ENCODE assay signal across 1 cellular context in the genomic region with DNA sequence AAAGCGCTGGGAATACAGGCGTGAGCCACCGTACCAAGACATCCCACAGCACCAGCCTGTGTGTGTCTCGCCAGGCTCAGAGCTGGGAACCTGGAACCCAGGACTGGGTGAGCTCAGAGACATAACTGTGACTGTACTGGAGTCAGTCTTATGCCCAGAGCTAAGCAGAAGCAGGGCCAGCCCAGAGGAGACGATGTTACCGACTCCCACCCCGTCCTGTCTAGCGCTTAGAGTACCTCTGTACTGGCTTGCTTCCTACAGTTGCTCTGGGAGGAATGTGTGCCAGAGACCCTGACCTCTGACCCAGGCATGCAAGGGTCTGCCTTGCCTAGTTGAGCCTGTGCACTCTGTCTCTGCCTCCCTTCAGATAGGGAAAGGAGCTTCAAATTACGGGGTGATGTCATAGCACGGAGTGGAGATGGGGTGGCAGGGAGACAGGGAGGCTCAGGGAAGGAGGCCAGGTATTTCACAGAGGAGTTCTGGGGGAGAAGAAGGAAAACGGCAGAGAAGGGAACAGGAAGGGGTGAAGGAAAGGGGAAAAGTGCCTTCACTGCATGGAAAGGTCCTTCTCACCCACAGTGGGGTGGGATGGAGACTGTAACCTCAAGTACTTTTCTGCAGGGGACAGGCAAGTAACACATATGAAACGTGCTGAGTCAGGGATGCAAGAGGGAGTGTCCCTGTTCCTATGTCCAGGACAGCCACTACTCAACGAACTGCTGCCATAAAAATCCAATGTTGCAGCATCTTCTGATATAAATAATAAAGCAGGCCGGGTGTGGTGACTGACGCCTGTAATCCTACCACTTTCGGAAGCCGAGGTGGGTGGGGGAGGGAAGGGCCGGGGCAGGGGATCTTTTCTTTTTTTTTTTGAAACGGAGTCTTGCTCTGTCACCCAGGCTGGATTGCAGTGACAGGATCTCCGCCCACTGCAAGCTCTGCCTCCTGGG.
TF ChIP-seq lines count a peak whose summit lies in the region.

No MANE protein-coding gene starts in this region.

TF ChIP-seq in HepG2, 621 proteins besides CTCF, POLR2A, EP300 and RAD21 (continued from another document and continues in another):
- TF ChIP-seq HNF4A (CRISPR knock-in tag; IDR thresholded peaks at IDR 0.05): peak; percentile 82
- 0 out of 2 replicates have a peak, but pooled peaks have one; percentile 17 for TF ChIP-seq CREB1 (IDR thresholded peaks at IDR 0.05)
- no peak for TF ChIP-seq CREB1 (CRISPR knock-in tag; IDR thresholded peaks at IDR 0.05)
- TF ChIP-seq FOXC1 (CRISPR knock-in tag; IDR thresholded peaks at IDR 0.05; ENCODE audit: borderline replicate concordance): peak; percentile 72
- no peak for TF ChIP-seq PRPF4 (IDR thresholded peaks at IDR 0.05; ENCODE audit: low read depth, low read length, poor library complexity, severe bottlenecking)
- TF ChIP-seq PBX2 (CRISPR knock-in tag; IDR thresholded peaks at IDR 0.05): no peak
- TF ChIP-seq ZNF160 (CRISPR knock-in tag; IDR thresholded peaks at IDR 0.05): no peak; the same call in 1 of the 2 replicates
- no peak for TF ChIP-seq ZUFSP (CRISPR knock-in tag; IDR thresholded peaks at IDR 0.05; ENCODE audit: borderline replicate concordance)
- TF ChIP-seq ZNF121 (CRISPR knock-in tag; IDR thresholded peaks at IDR 0.05): no peak
- TF ChIP-seq HNF4G (IDR thresholded peaks at IDR 0.05; ENCODE audit: borderline replicate concordance, low read depth, low read length): no peak
- TF ChIP-seq HNF4G (CRISPR knock-in tag; IDR thresholded peaks at IDR 0.05; ENCODE audit: borderline replicate concordance, low read depth): 0 out of 2 replicates have a peak, but pooled peaks have one; percentile 68
- TF ChIP-seq ZNF24 (IDR thresholded peaks at IDR 0.05): no peak
- 0 out of 2 replicates have a peak, but pooled peaks have one; percentile 14 for TF ChIP-seq ZNF362 (CRISPR knock-in tag; IDR thresholded peaks at IDR 0.05; ENCODE audit: borderline replicate concordance)
- TF ChIP-seq PLSCR1 (CRISPR knock-in tag; IDR thresholded peaks at IDR 0.05; ENCODE audit: borderline replicate concordance): no peak
- no peak for TF ChIP-seq ZNF513 (CRISPR knock-in tag; conservative IDR thresholded peaks at IDR 0.05)
- no peak for TF ChIP-seq ARID2 (CRISPR knock-in tag; IDR thresholded peaks at IDR 0.05; ENCODE audit: borderline replicate concordance)
- TF ChIP-seq MBD4 (IDR thresholded peaks at IDR 0.05; ENCODE audit: borderline replicate concordance, low read length): no peak
- peak; percentile 44; the same call in 1 of the 2 replicates for TF ChIP-seq RXRB (CRISPR knock-in tag; IDR thresholded peaks at IDR 0.05; ENCODE audit: borderline replicate concordance)
- no peak for TF ChIP-seq IKZF1 (IDR thresholded peaks at IDR 0.05)
- TF ChIP-seq HDAC6 (IDR thresholded peaks at IDR 0.05; ENCODE audit: low read depth, low read length): no peak
- TF ChIP-seq ZNF772 (CRISPR knock-in tag; IDR thresholded peaks at IDR 0.05): peak; percentile 25; the same call in 1 of the 2 replicates
- no peak for TF ChIP-seq ZNF343 (CRISPR knock-in tag; IDR thresholded peaks at IDR 0.05)
- TF ChIP-seq XRCC5 (optimal IDR thresholded peaks at IDR 0.05; ENCODE audit: low read length): peak; percentile 17
- TF ChIP-seq ZNF788 (CRISPR knock-in tag; IDR thresholded peaks at IDR 0.05; ENCODE audit: borderline replicate concordance): no peak; the same call in 1 of the 2 replicates
- no peak for TF ChIP-seq ZNF512B (CRISPR knock-in tag; IDR thresholded peaks at IDR 0.05; ENCODE audit: borderline replicate concordance)
- TF ChIP-seq ZNF17 (CRISPR knock-in tag; IDR thresholded peaks at IDR 0.05): no peak
- TF ChIP-seq SKIL (CRISPR knock-in tag; IDR thresholded peaks at IDR 0.05; ENCODE audit: borderline replicate concordance): no peak
- 0 out of 2 replicates have a peak, but pooled peaks have one; percentile 51 for TF ChIP-seq SRY (CRISPR knock-in tag; IDR thresholded peaks at IDR 0.05)
- TF ChIP-seq SPEN (CRISPR knock-in tag; IDR thresholded peaks at IDR 0.05; ENCODE audit: low read depth): peak; percentile 75; the same call in 1 of the 2 replicates
- no peak for TF ChIP-seq ZNF720 (CRISPR knock-in tag; IDR thresholded peaks at IDR 0.05)
- TF ChIP-seq CBX1 (IDR thresholded peaks at IDR 0.05; ENCODE audit: low read depth): peak; percentile 48
- TF ChIP-seq HIVEP1 (CRISPR knock-in tag; IDR thresholded peaks at IDR 0.05): peak; percentile 47; the same call in 1 of the 2 replicates
- TF ChIP-seq, protein P1, sequence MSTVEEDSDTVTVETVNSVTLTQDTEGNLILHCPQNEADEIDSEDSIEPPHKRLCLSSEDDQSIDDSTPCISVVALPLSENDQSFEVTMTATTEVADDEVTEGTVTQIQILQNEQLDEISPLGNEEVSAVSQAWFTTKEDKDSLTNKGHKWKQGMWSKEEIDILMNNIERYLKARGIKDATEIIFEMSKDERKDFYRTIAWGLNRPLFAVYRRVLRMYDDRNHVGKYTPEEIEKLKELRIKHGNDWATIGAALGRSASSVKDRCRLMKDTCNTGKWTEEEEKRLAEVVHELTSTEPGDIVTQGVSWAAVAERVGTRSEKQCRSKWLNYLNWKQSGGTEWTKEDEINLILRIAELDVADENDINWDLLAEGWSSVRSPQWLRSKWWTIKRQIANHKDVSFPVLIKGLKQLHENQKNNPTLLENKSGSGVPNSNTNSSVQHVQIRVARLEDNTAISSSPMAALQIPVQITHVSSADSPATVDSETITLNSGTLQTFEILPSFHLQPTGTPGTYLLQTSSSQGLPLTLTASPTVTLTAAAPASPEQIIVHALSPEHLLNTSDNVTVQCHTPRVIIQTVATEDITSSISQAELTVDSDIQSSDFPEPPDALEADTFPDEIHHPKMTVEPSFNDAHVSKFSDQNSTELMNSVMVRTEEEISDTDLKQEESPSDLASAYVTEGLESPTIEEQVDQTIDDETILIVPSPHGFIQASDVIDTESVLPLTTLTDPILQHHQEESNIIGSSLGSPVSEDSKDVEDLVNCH (CRISPR knock-in tag; IDR thresholded peaks at IDR 0.05): no peak
- TF ChIP-seq, protein P2, sequence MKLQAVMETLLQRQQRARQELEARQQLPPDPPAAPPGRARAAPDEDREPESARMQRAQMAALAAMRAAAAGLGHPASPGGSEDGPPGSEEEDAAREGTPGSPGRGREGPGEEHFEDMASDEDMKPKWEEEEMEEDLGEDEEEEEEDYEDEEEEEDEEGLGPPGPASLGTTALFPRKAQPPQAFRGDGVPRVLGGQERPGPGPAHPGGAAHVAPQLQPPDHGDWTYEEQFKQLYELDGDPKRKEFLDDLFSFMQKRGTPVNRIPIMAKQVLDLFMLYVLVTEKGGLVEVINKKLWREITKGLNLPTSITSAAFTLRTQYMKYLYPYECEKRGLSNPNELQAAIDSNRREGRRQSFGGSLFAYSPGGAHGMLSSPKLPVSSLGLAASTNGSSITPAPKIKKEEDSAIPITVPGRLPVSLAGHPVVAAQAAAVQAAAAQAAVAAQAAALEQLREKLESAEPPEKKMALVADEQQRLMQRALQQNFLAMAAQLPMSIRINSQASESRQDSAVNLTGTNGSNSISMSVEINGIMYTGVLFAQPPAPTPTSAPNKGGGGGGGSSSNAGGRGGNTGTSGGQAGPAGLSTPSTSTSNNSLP (IDR thresholded peaks at IDR 0.05; ENCODE audit: low read depth, low read length): no peak
- TF ChIP-seq RBM22 (optimal IDR thresholded peaks at IDR 0.05; ENCODE audit: low read length): peak; percentile 93
- no peak for TF ChIP-seq THAP8 (CRISPR knock-in tag; IDR thresholded peaks at IDR 0.05; ENCODE audit: borderline replicate concordance)
- TF ChIP-seq ZNF382 (CRISPR knock-in tag; IDR thresholded peaks at IDR 0.05; ENCODE audit: borderline replicate concordance): no peak
